16 cellular contexts compared by ENCODE assay signal in the genomic region with DNA sequence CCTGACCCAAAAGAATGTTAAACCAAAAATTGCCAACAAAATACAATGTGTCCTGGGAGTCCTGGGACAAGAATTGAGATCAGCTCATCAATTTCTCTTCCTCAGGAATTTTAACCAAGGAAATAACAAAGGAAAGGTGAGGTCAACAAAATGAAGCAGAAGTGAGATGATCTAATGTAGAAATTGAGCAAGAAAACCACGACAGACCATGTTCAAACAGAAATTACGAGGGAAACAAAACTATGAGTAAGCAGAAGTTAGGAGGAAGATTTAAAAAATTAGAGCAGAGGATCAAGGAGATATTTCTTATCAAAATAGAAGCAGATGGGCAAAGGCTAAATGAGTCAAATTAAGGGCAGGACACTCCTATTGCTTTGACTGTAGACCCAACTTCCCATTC.
A peak's percentile ranks its signal among the peaks of the same experiment; 100 is the strongest.
DNase-seq lines count a peak whose midpoint lies in the region; ATAC-seq, FAIRE-seq and TF ChIP-seq lines count a peak whose summit lies in the region.
"Had no signal": no experiment of that assay in that cellular context is flagged by ENCODE, and none has a peak within 500 bp of the region (broad histone marks: within the 10 kb centered on the region; RNA-seq: fewer than 3 reads in every experiment).

No MANE protein-coding gene starts in this region.

- H3K9me3 Mint-ChIP-seq in natural killer cell treated with Interleukin-12 subunit alpha and Interleukin-12 subunit beta and Interleukin-15 and Interleukin-18, amount 100 ng/mL, for 72 hours: peaks cover 12% of the 10 kb centered on the region
- H3K9me3 Mint-ChIP-seq in natural killer cell: peaks cover 4 to 6% of the 10 kb centered on the region in 2 donors
- peaks cover 16% of the 10 kb centered on the region for H3K9me3 Mint-ChIP-seq in activated CD8-positive, alpha-beta T cell treated with anti-CD3 and anti-CD28 coated beads for 36 hours

- no peaks in the 10 kb centered on the region for H3K79me1 ChIP-seq in mesendoderm (ENCODE audit: low read length)

- WGBS in mesendoderm (ENCODE audit: extremely low coverage, insufficient coverage, low lambda C conversion rate): no CpG with 5 or more reads among the region's 2 CpGs

- FAIRE-seq in kidney (lab: Jason Lieb, UNC): no peak

- POLR2A ChIA-PET in activated CD8-positive, alpha-beta T cell treated with anti-CD3 and anti-CD28 coated beads for 36 hours (lab: Charles Lee): no interaction called here

- peaks cover 45 to 47% of the 10 kb centered on the region in 2 donors for H3K4me1 Mint-ChIP-seq in natural killer cell treated with Interleukin-12 subunit alpha and Interleukin-12 subunit beta and Interleukin-15 and Interleukin-18, amount 100 ng/mL, for 72 hours (ENCODE audit: low read depth in 2 of 2)
- peaks cover 31 to 47% of the 10 kb centered on the region in 2 donors for H3K4me1 Mint-ChIP-seq in natural killer cell
- H3K4me1 Mint-ChIP-seq in activated CD8-positive, alpha-beta T cell treated with anti-CD3 and anti-CD28 coated beads for 36 hours (ENCODE audit: low read depth): peaks cover 63% of the 10 kb centered on the region

- H2BK15ac ChIP-seq in mesendoderm (replicated peaks; ENCODE audit: low read depth): no peak overlapping the region

- H3K27ac Mint-ChIP-seq in natural killer cell treated with Interleukin-12 subunit alpha and Interleukin-12 subunit beta and Interleukin-15 and Interleukin-18, amount 100 ng/mL, for 72 hours: peak overlapping the region; percentile 1 to 88
- peak overlapping the region in 1 of 2 donors; percentile 5 for H3K27ac Mint-ChIP-seq in natural killer cell
- H3K27ac Mint-ChIP-seq in activated CD8-positive, alpha-beta T cell treated with anti-CD3 and anti-CD28 coated beads for 36 hours: peak overlapping the region; percentile 28
- H3K27ac Mint-ChIP-seq: WTC11 had no signal

- H3K36me3 ChIP-seq in upper lobe of right lung: no peaks in the 10 kb centered on the region
- no peaks in the 10 kb centered on the region for H3K36me3 ChIP-seq in kidney (ENCODE audit: control insufficient read depth in 1 of 2, insufficient read depth in 2 of 2, low read length in 2 of 2)
- H3K36me3 ChIP-seq in mesendoderm (ENCODE audit: control insufficient read depth, insufficient read depth, low read length): no peaks in the 10 kb centered on the region
- H3K36me3 ChIP-seq: thyroid gland had no signal

- H4K5ac ChIP-seq in mesendoderm (ENCODE audit: low read length): no peak overlapping the region

- no peak overlapping the region for H3K9ac ChIP-seq in kidney (ENCODE audit: low read length in 2 of 2)
- no peak overlapping the region for H3K9ac ChIP-seq in mesendoderm (ENCODE audit: low read length)
- H3K9ac ChIP-seq: SK-N-SH had no signal

- H4K8ac ChIP-seq in mesendoderm (ENCODE audit: low read depth, low read length): no peak overlapping the region

- peaks cover 11% of the 10 kb centered on the region for H3K36me3 Mint-ChIP-seq in natural killer cell treated with Interleukin-12 subunit alpha and Interleukin-12 subunit beta and Interleukin-15 and Interleukin-18, amount 100 ng/mL, for 72 hours
- H3K36me3 Mint-ChIP-seq in natural killer cell: no peaks in the 10 kb centered on the region
- peaks cover 8% of the 10 kb centered on the region for H3K36me3 Mint-ChIP-seq in activated CD8-positive, alpha-beta T cell treated with anti-CD3 and anti-CD28 coated beads for 36 hours (ENCODE audit: low read depth)

- no peak overlapping the region for H3K4me3 ChIP-seq in upper lobe of right lung
- H3K4me3 ChIP-seq in kidney (ENCODE audit: low read length in 2 of 2): no peak overlapping the region
- no peak overlapping the region for H3K4me3 ChIP-seq in mesendoderm (ENCODE audit: low read length)
- H3K4me3 ChIP-seq: mucosa of descending colon, thyroid gland had no signal

- H3K4me3 Mint-ChIP-seq in natural killer cell treated with Interleukin-12 subunit alpha and Interleukin-12 subunit beta and Interleukin-15 and Interleukin-18, amount 100 ng/mL, for 72 hours: no peak overlapping the region
- no peak overlapping the region for H3K4me3 Mint-ChIP-seq in natural killer cell
- H3K4me3 Mint-ChIP-seq in activated CD8-positive, alpha-beta T cell treated with anti-CD3 and anti-CD28 coated beads for 36 hours: no peak overlapping the region
- H3K4me3 Mint-ChIP-seq: WTC11 had no signal

- H2AK5ac ChIP-seq in mesendoderm (ENCODE audit: low read length): no peak overlapping the region

- TF ChIP-seq CTCF in natural killer cell (IDR thresholded peaks at IDR 0.05): no peak
- TF ChIP-seq CTCF in activated CD8-positive, alpha-beta T cell treated with anti-CD3 and anti-CD28 coated beads for 36 hours (IDR thresholded peaks at IDR 0.05): no peak
- TF ChIP-seq CTCF in upper lobe of right lung (IDR thresholded peaks at IDR 0.05): no peak
- TF ChIP-seq CTCF in kidney (IDR thresholded peaks at IDR 0.05; ENCODE audit: borderline replicate concordance, extremely low read depth, insufficient read depth): no peak

- H3K18ac ChIP-seq in mesendoderm (ENCODE audit: low read length): no peak overlapping the region

- DNase-seq in natural killer cell treated with Interleukin-12 subunit alpha and Interleukin-12 subunit beta and Interleukin-15 and Interleukin-18, amount 100 ng/mL, for 72 hours (ENCODE audit: low spot score): no peak
- DNase-seq in natural killer cell (no peak), NOMO-1 (lab: John Stamatoyannopoulos, UW; ENCODE audit: unreplicated experiment in 2 of 2) (peak; percentile 25 to 93), upper lobe of right lung (no peak), kidney (no peak), mesendoderm (no peak)
- no peak for DNase-seq in activated CD8-positive, alpha-beta T cell treated with anti-CD3 and anti-CD28 coated beads for 36 hours
- DNase-seq: amniotic stem cell, MM.1S, mucosa of descending colon, NCI-H2081, NCI-H524, SK-N-SH, thyroid gland had no signal

- CTCF ChIA-PET in activated CD8-positive, alpha-beta T cell treated with anti-CD3 and anti-CD28 coated beads for 36 hours (lab: Charles Lee): interaction anchor here (1.2 to 1.8 kb wide), 2 partner anchors 9 to 196 kb away, joined by 4 to 11 read pairs; no protein-coding TSS in a partner anchor

- H3K23ac ChIP-seq in mesendoderm (ENCODE audit: low read length): no peak overlapping the region

- no peak overlapping the region for H2BK120ac ChIP-seq in mesendoderm (ENCODE audit: low read depth, low read length)

- H3K4ac ChIP-seq in mesendoderm (ENCODE audit: low read depth, low read length): no peak overlapping the region

- no peak overlapping the region for H3K27ac ChIP-seq in upper lobe of right lung
- H3K27ac ChIP-seq in kidney (ENCODE audit: low read depth in 2 of 2, low read length in 2 of 2): no peak overlapping the region
- no peak overlapping the region for H3K27ac ChIP-seq in mesendoderm (ENCODE audit: low read depth, low read length)
- H3K27ac ChIP-seq: thyroid gland had no signal

- H3K9me3 ChIP-seq in upper lobe of right lung: peaks cover 9% of the 10 kb centered on the region
- H3K9me3 ChIP-seq in kidney (ENCODE audit: control insufficient read depth in 1 of 2, low read length in 2 of 2): peaks cover 2 to 5% of the 10 kb centered on the region in 2 donors
- H3K9me3 ChIP-seq: SK-N-SH, thyroid gland had no signal

- intact Hi-C loops in natural killer cell (cut with micrococcal nuclease) (no loop called here), upper lobe of right lung (cut with DNase I) (no loop called here), kidney (cut with DNase I) (no loop called here)
- intact Hi-C loops in activated CD8-positive, alpha-beta T cell treated with anti-CD3 and anti-CD28 coated beads for 36 hours (cut with micrococcal nuclease): no loop called here

- H3K27me3 Mint-ChIP-seq in natural killer cell treated with Interleukin-12 subunit alpha and Interleukin-12 subunit beta and Interleukin-15 and Interleukin-18, amount 100 ng/mL, for 72 hours: no peaks in the 10 kb centered on the region
- no peaks in the 10 kb centered on the region for H3K27me3 Mint-ChIP-seq in natural killer cell (ENCODE audit: low read depth in 2 of 2)
- no peaks in the 10 kb centered on the region for H3K27me3 Mint-ChIP-seq in activated CD8-positive, alpha-beta T cell treated with anti-CD3 and anti-CD28 coated beads for 36 hours

- H2BK5ac ChIP-seq in mesendoderm (ENCODE audit: low read length): no peak overlapping the region

- no peak overlapping the region for H3K56ac ChIP-seq in mesendoderm (ENCODE audit: low read length)

- no peak for ATAC-seq in natural killer cell treated with Interleukin-12 subunit alpha and Interleukin-12 subunit beta and Interleukin-15 and Interleukin-18, amount 100 ng/mL, for 72 hours
- ATAC-seq in natural killer cell (no peak), upper lobe of right lung (peak; percentile 15), HG03469 (IDR thresholded peaks at IDR 0.05; ENCODE audit: unreplicated experiment) (no peak)
- no peak for ATAC-seq in activated CD8-positive, alpha-beta T cell treated with anti-CD3 and anti-CD28 coated beads for 36 hours
- ATAC-seq: mucosa of descending colon, WTC11 had no signal

- H3K27me3 ChIP-seq in upper lobe of right lung (no peaks in the 10 kb centered on the region), mesendoderm (ENCODE audit: insufficient read depth, low read length, poor library complexity) (no peaks in the 10 kb centered on the region)
- H3K27me3 ChIP-seq: thyroid gland had no signal

- H3K4me2 ChIP-seq in mesendoderm (ENCODE audit: low read length): no peak overlapping the region
- H3K4me2 ChIP-seq: SK-N-SH had no signal

- no peaks in the 10 kb centered on the region for H3K4me1 ChIP-seq in upper lobe of right lung
- H3K4me1 ChIP-seq in kidney (ENCODE audit: control insufficient read depth in 1 of 2, insufficient read depth in 1 of 2, low read depth in 1 of 2, low read length in 2 of 2): no peaks in the 10 kb centered on the region
- H3K4me1 ChIP-seq in mesendoderm (ENCODE audit: control insufficient read depth, low read depth, low read length): no peaks in the 10 kb centered on the region
- H3K4me1 ChIP-seq: thyroid gland had no signal

- H3K79me2 ChIP-seq in mesendoderm (ENCODE audit: control insufficient read depth, insufficient read depth, low read length): no peaks in the 10 kb centered on the region

Comparison
In these comparisons a context has a peak if more than half of its experiments do, and no peak if none do; other contexts are left out.
1. DNase-seq: peak in NOMO-1 (2 of 2); none in natural killer cell treated with Interleukin-12 subunit alpha and Interleukin-12 subunit beta and Interleukin-15 and Interleukin-18, amount 100 ng/mL, for 72 hours (single experiment), natural killer cell (single experiment), activated CD8-positive, alpha-beta T cell treated with anti-CD3 and anti-CD28 coated beads for 36 hours (single experiment), upper lobe of right lung (single experiment), kidney (single experiment) and mesendoderm (single experiment).